23 cellular contexts compared by ENCODE assay signal in the genomic region with DNA sequence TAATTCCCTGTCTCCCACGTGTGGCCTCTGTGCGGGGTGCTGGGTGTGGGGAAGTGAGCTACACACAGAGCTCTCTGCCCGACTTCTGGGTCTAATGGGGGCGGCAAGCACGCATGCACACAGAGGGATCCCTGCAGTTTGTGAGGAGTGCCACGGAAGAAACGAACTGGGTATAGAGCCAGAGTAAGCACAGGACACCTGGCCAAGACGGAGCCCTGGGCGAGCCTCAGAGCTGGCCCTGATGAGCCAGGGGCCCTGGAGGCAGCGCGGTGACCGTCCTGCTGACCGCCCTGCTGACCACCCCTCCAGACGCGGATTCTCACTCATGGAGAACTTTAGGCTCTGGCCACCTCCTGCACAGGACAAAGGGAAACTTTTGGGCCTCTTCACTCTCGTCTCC.
"Had no signal": no experiment of that assay in that cellular context is flagged by ENCODE, and none has a peak within 500 bp of the region (broad histone marks: within the 10 kb centered on the region; RNA-seq: fewer than 3 reads in every experiment).

No MANE protein-coding gene starts in this region.

- FAIRE-seq: bronchial epithelial cell, islet of Langerhans, urothelium cell line had no signal

- ATAC-seq: activated T-cell treated with anti-CD3 and anti-CD28 coated beads, Interleukin-2, amount 50 U/mL, for 4 hours; gastrocnemius medialis; left ventricle myocardium superior; natural killer cell; sciatic nerve had no signal

- H3K4me1 ChIP-seq: adrenal gland, colonic mucosa had no signal

- H3K4me2 ChIP-seq: smooth muscle cell had no signal

- H3K36me3 ChIP-seq: adrenal gland, colonic mucosa, esophagus squamous epithelium, gastrocnemius medialis, thyroid gland, WERI-Rb-1 had no signal

- H3K4me3 ChIP-seq: adrenal gland, colonic mucosa, esophagus squamous epithelium, gastrocnemius medialis, smooth muscle cell, thyroid gland had no signal

- H3K27me3 ChIP-seq: adrenal gland, colonic mucosa, esophagus squamous epithelium, gastrocnemius medialis, thyroid gland had no signal

- DNase-seq: activated CD4-positive, CD25-positive, alpha-beta regulatory T cell treated with anti-CD3 and anti-CD28 coated beads, Interleukin-2, amount 50 U/mL, for 72 hours; activated naive CD4-positive, alpha-beta T cell; activated T-cell treated with anti-CD3 and anti-CD28 coated beads, Interleukin-2, amount 50 U/mL, for 4 hours; adrenal gland; colonic mucosa; esophagus squamous epithelium; gastrocnemius medialis; head of caudate nucleus; hypothalamus; left ventricle myocardium superior; mammary epithelial cell; midbrain; natural killer cell; nucleus accumbens; stimulated activated CD4-positive, alpha-beta T cell treated with anti-CD3 and anti-CD28 coated beads, Interleukin-15, amount 100 ng/mL, for 24 hours; stimulated activated naive CD4-positive, alpha-beta T cell treated with Interleukin-2 at 50 U/mL for 16 hours; thyroid gland had no signal

- H3K9me3 ChIP-seq: adrenal gland, colonic mucosa, gastrocnemius medialis, thyroid gland had no signal

- H3K27ac ChIP-seq: adrenal gland, colonic mucosa, WERI-Rb-1 had no signal
